In the genomic region with DNA sequence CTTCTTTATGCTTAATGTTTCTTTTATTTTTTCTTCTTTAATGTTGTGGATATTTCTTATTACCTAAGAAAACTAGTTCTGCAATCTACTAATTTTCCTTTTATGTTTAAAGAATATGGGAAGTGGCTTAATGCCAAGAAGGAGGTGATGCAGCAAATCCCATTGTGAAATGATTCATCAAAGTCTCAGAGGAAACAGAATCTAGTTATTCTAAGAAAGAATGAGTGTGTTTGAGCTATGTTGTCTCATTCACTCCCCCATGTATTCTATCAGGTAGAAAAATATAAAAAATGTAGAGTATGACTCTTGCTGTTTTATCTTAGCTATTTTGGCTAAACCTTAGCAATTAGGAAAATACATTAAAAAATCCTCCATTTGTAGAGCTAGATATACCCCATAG, we compare ENCODE assay signal across 16 cellular contexts.
DNase-seq lines count a peak whose midpoint lies in the region; ATAC-seq and TF ChIP-seq lines count a peak whose summit lies in the region.
"Had no signal": no experiment of that assay in that cellular context is flagged by ENCODE, and none has a peak within 500 bp of the region (broad histone marks: within the 10 kb centered on the region; RNA-seq: fewer than 3 reads in every experiment).

No MANE protein-coding gene starts in this region.

- no peak for TF ChIP-seq CTCF in foreskin keratinocyte (conservative IDR thresholded peaks at IDR 0.05)
- no peak for TF ChIP-seq CTCF in GM10248 (IDR thresholded peaks at IDR 0.05; ENCODE audit: control extremely low read depth, extremely low read depth, low read depth, missing control alignments)

- ATAC-seq in foreskin keratinocyte (peak; percentile 15), GM18511 (IDR thresholded peaks at IDR 0.05; ENCODE audit: unreplicated experiment) (no peak)
- ATAC-seq: upper lobe of right lung had no signal

- H3K27ac ChIP-seq in foreskin keratinocyte, result no peak overlapping the region
- H3K27ac ChIP-seq: left ventricle myocardium inferior, parathyroid adenoma, PC-9, upper lobe of right lung had no signal

- no peaks in the 10 kb centered on the region for H3K27me3 ChIP-seq in foreskin keratinocyte
- H3K27me3 ChIP-seq: upper lobe of right lung had no signal

- POLR2A ChIA-PET in GM10248 (lab: Yijun Ruan, JAX), result no interaction called here

- CTCF ChIA-PET in GM10248 (lab: Yijun Ruan, JAX), result interaction anchor here (1.0 kb wide), 1 partner anchor 14 kb away, joined by 3 read pairs; no protein-coding TSS in a partner anchor

- H3K4me1 ChIP-seq in foreskin keratinocyte, result no peaks in the 10 kb centered on the region
- H3K4me1 ChIP-seq: left ventricle myocardium inferior, parathyroid adenoma, upper lobe of right lung had no signal

- peak; percentile 18 for DNase-seq in DMS53 treated with DMSO at 0.1 percent for 48 hours (lab: John Stamatoyannopoulos, UW; ENCODE audit: unreplicated experiment)
- DNase-seq in NCI-H2171 (lab: John Stamatoyannopoulos, UW), result peak; percentile 21
- peak; percentile 10 for DNase-seq in amniotic stem cell (lab: John Stamatoyannopoulos, UW)
- DNase-seq in foreskin keratinocyte, result peak; percentile 4 to 59
- no peak for DNase-seq in SIG-M5 (lab: John Stamatoyannopoulos, UW)
- no peak for DNase-seq in GOT3 (lab: John Stamatoyannopoulos, UW)
- no peak for DNase-seq in GM10248 (ENCODE audit: extremely low spot score)
- DNase-seq: erythroblast; left ventricle myocardium inferior; NCI-H1417; NCI-H524; PC-9; stimulated activated naive CD4-positive, alpha-beta T cell treated with Interleukin-2 at 50 U/mL for 16 hours; upper lobe of right lung had no signal

Comparison
In these comparisons a context has a peak if more than half of its experiments do, and no peak if none do; other contexts are left out.
1. DNase-seq: peak in DMS53 treated with DMSO at 0.1 percent for 48 hours (single experiment), NCI-H2171 (single experiment), amniotic stem cell (single experiment) and foreskin keratinocyte (2 of 2); none in SIG-M5 (single experiment), GOT3 (single experiment) and GM10248 (single experiment).